Comparison of ENCODE assay signal across 8 cellular contexts in genomic region chr21:43361493-43362296, GRCh38.
DNase-seq lines count a peak whose midpoint lies in the region; ATAC-seq and TF ChIP-seq lines count a peak whose summit lies in the region.

No MANE protein-coding gene starts in this region.

- no peak for TF ChIP-seq EP300 in suprapubic skin (IDR thresholded peaks at IDR 0.05)

- intact Hi-C loops in body of pancreas (cut with DNase I): no loop called here
- intact Hi-C loops in lower lobe of right lung (cut with DNase I): no loop called here

- H3K4me1 ChIP-seq in RWPE2 (ENCODE audit: insufficient read depth, poor library complexity, severe bottlenecking): peaks cover 17% of the 10 kb centered on the region
- H3K4me1 ChIP-seq in body of pancreas: no peaks in the 10 kb centered on the region
- peaks cover 18% of the 10 kb centered on the region for H3K4me1 ChIP-seq in lower lobe of right lung
- peaks cover 48% of the 10 kb centered on the region for H3K4me1 ChIP-seq in suprapubic skin

- TF ChIP-seq POLR2A in body of pancreas (IDR thresholded peaks at IDR 0.05): peak in 1 of 3 donors; percentile 23
- TF ChIP-seq POLR2A in suprapubic skin (IDR thresholded peaks at IDR 0.05): peak in 1 of 2 donors; percentile 13

- H3K9me3 ChIP-seq in RWPE2 (ENCODE audit: severe bottlenecking) (no peaks in the 10 kb centered on the region), body of pancreas (no peaks in the 10 kb centered on the region), lower lobe of right lung (no peaks in the 10 kb centered on the region), suprapubic skin (no peaks in the 10 kb centered on the region)

- H3K27ac ChIP-seq in RWPE2 (ENCODE audit: poor library complexity, severe bottlenecking): peak overlapping the region; percentile 88
- peak overlapping the region in 3 of 4 donors; percentile 16 to 61 (median 29) for H3K27ac ChIP-seq in body of pancreas
- H3K27ac ChIP-seq in lower lobe of right lung: peak overlapping the region; percentile 80
- peak overlapping the region; percentile 95 for H3K27ac ChIP-seq in suprapubic skin

- peak; percentile 57 for ATAC-seq in GM21529 (IDR thresholded peaks at IDR 0.05; ENCODE audit: unreplicated experiment)
- peak; percentile 89 for ATAC-seq in RWPE2 (ENCODE audit: low read depth)
- ATAC-seq in body of pancreas: peak; percentile 34
- ATAC-seq in lower lobe of right lung: peak; percentile 49 to 59

- no peaks in the 10 kb centered on the region for H3K27me3 ChIP-seq in RWPE2 (ENCODE audit: insufficient read depth, poor library complexity, severe bottlenecking)
- no peaks in the 10 kb centered on the region for H3K27me3 ChIP-seq in body of pancreas
- H3K27me3 ChIP-seq in lower lobe of right lung (ENCODE audit: low read depth): no peaks in the 10 kb centered on the region
- no peaks in the 10 kb centered on the region for H3K27me3 ChIP-seq in suprapubic skin

- H3K36me3 ChIP-seq in RWPE2 (ENCODE audit: low read depth) (no peaks in the 10 kb centered on the region), body of pancreas (replicated peaks in 1 of 2; ENCODE audit: insufficient read depth in 1 of 2, low read depth in 2 of 2) (no peaks in the 10 kb centered on the region), lower lobe of right lung (no peaks in the 10 kb centered on the region), suprapubic skin (no peaks in the 10 kb centered on the region)

- no peak for TF ChIP-seq CTCF in RWPE2 (IDR thresholded peaks at IDR 0.05; ENCODE audit: poor library complexity, severe bottlenecking)
- no peak for TF ChIP-seq CTCF in body of pancreas (IDR thresholded peaks at IDR 0.05)
- TF ChIP-seq CTCF in lower lobe of right lung (IDR thresholded peaks at IDR 0.05): no peak
- no peak for TF ChIP-seq CTCF in suprapubic skin (IDR thresholded peaks at IDR 0.05)

- DNase-seq in CD1c-positive myeloid dendritic cell (ENCODE audit: extremely low spot score) (peak; percentile 15), RWPE2 (ENCODE audit: low spot score) (peak; percentile 89), body of pancreas (no peak), lower lobe of right lung (no peak), suprapubic skin (ENCODE audit: low spot score in 2 of 2) (no peak), COLO668 (lab: John Stamatoyannopoulos, UW; ENCODE audit: unreplicated experiment) (no peak), NCI-H2171 (lab: John Stamatoyannopoulos, UW) (no peak)

- H3K4me3 ChIP-seq in RWPE2 (ENCODE audit: severe bottlenecking) (no peak overlapping the region), body of pancreas (no peak overlapping the region), lower lobe of right lung (peak overlapping the region; percentile 27), suprapubic skin (peak overlapping the region; percentile 37)

- WGBS in body of pancreas, 2 donors: 61 to 75% methylated on average over 33 to 34 of the region's 35 CpGs
- WGBS in suprapubic skin: 16% methylated on average over 22 of the region's 35 CpGs

Comparison
In these comparisons a context has a peak if more than half of its experiments do, and no peak if none do; other contexts are left out.
1. DNase-seq: peak in CD1c-positive myeloid dendritic cell (single experiment) and RWPE2 (single experiment); none in body of pancreas (0 of 4), lower lobe of right lung (single experiment), suprapubic skin (0 of 2), COLO668 (single experiment) and NCI-H2171 (single experiment).
2. ATAC-seq: peak in every context shown above with its lines; median percentile 89 in RWPE2; 57 in GM21529; 54 in lower lobe of right lung; 34 in body of pancreas.
3. H3K27ac ChIP-seq: peak in every context shown above with its lines; median percentile 95 in suprapubic skin; 88 in RWPE2; 80 in lower lobe of right lung; 29 in body of pancreas.
4. H3K4me3 ChIP-seq: peak in lower lobe of right lung (single experiment) and suprapubic skin (single experiment); none in RWPE2 (single experiment) and body of pancreas (0 of 2).